ENCODE assay signal across 8 cellular contexts in genomic region chr6:31727717-31728671, GRCh38. TPM values are rescaled to one million over a fixed set of nuclear protein-coding genes. Genes with fewer than 3 reads are reported as not detected.
DNase-seq lines count a peak whose midpoint lies in the region; ATAC-seq and TF ChIP-seq lines count a peak whose summit lies in the region.

No MANE protein-coding gene starts in this region.

- H3K9me3 ChIP-seq in OCI-LY3 (ENCODE audit: insufficient read depth, low read length), result no peaks in the 10 kb centered on the region
- H3K9me3 ChIP-seq in esophagus squamous epithelium, result no peaks in the 10 kb centered on the region

- TF ChIP-seq POLR2A in esophagus squamous epithelium (IDR thresholded peaks at IDR 0.05), result no peak

- H3K4me3 ChIP-seq in GM12864 (ENCODE audit: low read depth, low read length), result no peak overlapping the region
- no peak overlapping the region for H3K4me3 ChIP-seq in OCI-LY3 (ENCODE audit: low read length)
- peak overlapping the region in 3 of 4 donors; percentile 73 to 91 (median 85) for H3K4me3 ChIP-seq in esophagus squamous epithelium
- peak overlapping the region; percentile 72 for H3K4me3 ChIP-seq in retinal pigment epithelial cell (ENCODE audit: low read length)

- H2AFZ ChIP-seq in OCI-LY3 (ENCODE audit: low read depth, low read length), result no peak overlapping the region

- 0 out of 2 replicates have a peak overlapping the region, but pooled peaks have one; percentile 18 for H3K9ac ChIP-seq in OCI-LY3 (ENCODE audit: low read length)

- ATAC-seq in HG02870 (IDR thresholded peaks at IDR 0.05; ENCODE audit: unreplicated experiment), result no peak

- H3K4me2 ChIP-seq in OCI-LY3 (ENCODE audit: low read length), result peak overlapping the region; percentile 48

- 0 out of 2 replicates have a peak, but pooled peaks cover 5% of the 10 kb centered on the region for H4K20me1 ChIP-seq in OCI-LY3 (ENCODE audit: insufficient read depth, low read length)

- peaks cover 33% of the 10 kb centered on the region for H3K36me3 ChIP-seq in OCI-LY3 (replicated peaks; ENCODE audit: low read depth, low read length)
- H3K36me3 ChIP-seq in esophagus squamous epithelium, result peaks cover 15 to 52% (median 19%) of the 10 kb centered on the region in 3 donors

- intact Hi-C loops in esophagus squamous epithelium (cut with DNase I), result no loop called here

- WGBS in esophagus squamous epithelium, 2 donors, result 68 to 74% methylated on average over 18 to 19 of the region's 41 CpGs

- H3K27me3 ChIP-seq in OCI-LY3 (ENCODE audit: low read depth, low read length) (no peaks in the 10 kb centered on the region), esophagus squamous epithelium (no peaks in the 10 kb centered on the region)

- no peaks in the 10 kb centered on the region for H3K79me2 ChIP-seq in OCI-LY3 (ENCODE audit: low read length)

- TF ChIP-seq CTCF in GM12864 (IDR thresholded peaks at IDR 0.05; ENCODE audit: low read depth, low read length, missing control alignments) (no peak), OCI-LY3 (IDR thresholded peaks at IDR 0.05; ENCODE audit: low read depth, low read length) (no peak), esophagus squamous epithelium (IDR thresholded peaks at IDR 0.05) (no peak), retinal pigment epithelial cell (conservative IDR thresholded peaks at IDR 0.05; ENCODE audit: low read depth, low read length) (no peak)

- DNase-seq in GM12864 (ENCODE audit: low read depth) (peak; percentile 70), esophagus squamous epithelium (lab: John Stamatoyannopoulos, UW) (no peak), retinal pigment epithelial cell (ENCODE audit: low read depth) (no peak), putamen (ENCODE audit: low spot score) (no peak), pons (ENCODE audit: low spot score) (no peak)
- DNase-seq in stimulated activated CD4-positive, alpha-beta T cell treated with anti-CD3 and anti-CD28 coated beads, Interleukin-4, amount 100 ng/mL, for 1 hour, result no peak

- H3K4me1 ChIP-seq in OCI-LY3 (ENCODE audit: low read length), result peaks cover 30% of the 10 kb centered on the region
- peaks cover 21 to 80% (median 28%) of the 10 kb centered on the region in 3 donors for H3K4me1 ChIP-seq in esophagus squamous epithelium

- H3K27ac ChIP-seq in OCI-LY3 (ENCODE audit: low read length) (peak overlapping the region; percentile 75), esophagus squamous epithelium (peak overlapping the region; percentile 31 to 98 (median 96))

RNA-seq across cellular contexts. Expression of gene DDAH2, which starts 1.1 kb away (rescaled TPM):
- 10 to 100 TPM; 16.4 to 59.3 (median 28.2) TPM for total RNA-seq in esophagus squamous epithelium

RNA-seq across cellular contexts. Expression of gene MPIG6B, which starts 4.8 kb away (rescaled TPM):
- 1 to 10 TPM in 1 of 4 donors, under 1 TPM in 3; 0.12 to 1.4 (median 0.73) TPM for total RNA-seq in esophagus squamous epithelium

RNA-seq across cellular contexts. Expression of gene LY6G6C, which starts 6.4 kb away (rescaled TPM):
- total RNA-seq in esophagus squamous epithelium, result 10 to 100 TPM in 1 of 4 donors, 1 to 10 TPM in 2, under 1 TPM in 1; 0.53 to 14.6 (median 2.4) TPM

RNA-seq across cellular contexts. Expression of gene CLIC1, which starts 8.3 kb away (rescaled TPM):
- 100 to 1,000 TPM; 289 to 440 (median 365) TPM for total RNA-seq in esophagus squamous epithelium

RNA-seq across cellular contexts. Expression of gene MSH5, which starts 11.8 kb away (rescaled TPM):
- 1 to 10 TPM; 2.3 to 7.9 (median 6.8) TPM for total RNA-seq in esophagus squamous epithelium

Comparison
In these comparisons a context has a peak if more than half of its experiments do, and no peak if none do; other contexts are left out.
1. H3K4me3 ChIP-seq: peak in esophagus squamous epithelium (3 of 4) and retinal pigment epithelial cell (single experiment); none in GM12864 (single experiment) and OCI-LY3 (single experiment).